Comparison of ENCODE assay signal across 1 cellular context in the genomic region with DNA sequence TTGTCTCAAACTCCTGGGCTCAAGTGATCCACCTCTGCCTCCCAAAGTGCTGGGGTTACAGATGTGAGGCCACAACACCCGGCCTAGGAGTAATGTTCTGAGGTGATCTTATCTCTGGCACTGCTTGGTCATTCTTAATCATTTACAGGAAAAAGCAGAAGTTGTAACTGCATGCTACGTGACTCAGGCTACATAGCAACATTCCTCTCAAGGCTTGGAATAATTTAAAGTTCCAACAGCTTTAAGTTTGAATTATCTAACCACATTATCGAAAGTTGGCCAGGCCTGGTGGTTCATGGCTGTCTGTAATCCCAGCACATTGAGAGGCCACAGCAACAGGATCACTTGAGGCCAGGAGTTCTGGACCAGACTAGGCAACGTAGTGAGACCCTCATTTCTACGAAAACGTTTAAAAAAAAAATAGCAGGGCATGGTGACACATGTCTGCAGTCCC.
TF ChIP-seq lines count a peak whose summit lies in the region.

No MANE protein-coding gene starts in this region.

TF ChIP-seq in endothelial cell of umbilical vein, 7 proteins besides CTCF, POLR2A, EP300 and RAD21:
- TF ChIP-seq EZH2 (IDR thresholded peaks at IDR 0.05; ENCODE audit: borderline replicate concordance, low read depth, low read length, severe bottlenecking) (no peak), GATA2 (IDR thresholded peaks at IDR 0.05; ENCODE audit: insufficient read depth, insufficient read length, low read depth, low read length) (peak; percentile 98), JUN (IDR thresholded peaks at IDR 0.05; ENCODE audit: borderline replicate concordance, insufficient read depth, insufficient read length, low read depth) (peak; percentile 69), MYC (IDR thresholded peaks at IDR 0.05; ENCODE audit: low read depth, low read length) (no peak), POLR2AphosphoS5 (IDR thresholded peaks at IDR 0.05; ENCODE audit: insufficient read depth, low read depth, low read length) (peak; percentile 84), FOS (IDR thresholded peaks at IDR 0.05; ENCODE audit: borderline replicate concordance, insufficient read depth, low read length) (peak; percentile 89)
- TF ChIP-seq, protein P1, sequence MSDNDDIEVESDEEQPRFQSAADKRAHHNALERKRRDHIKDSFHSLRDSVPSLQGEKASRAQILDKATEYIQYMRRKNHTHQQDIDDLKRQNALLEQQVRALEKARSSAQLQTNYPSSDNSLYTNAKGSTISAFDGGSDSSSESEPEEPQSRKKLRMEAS (IDR thresholded peaks at IDR 0.05; ENCODE audit: insufficient read depth, insufficient read length) = no peak
TF ChIP-seq in endothelial cell of umbilical vein: peak in this region for 4.
